In the genomic region with DNA sequence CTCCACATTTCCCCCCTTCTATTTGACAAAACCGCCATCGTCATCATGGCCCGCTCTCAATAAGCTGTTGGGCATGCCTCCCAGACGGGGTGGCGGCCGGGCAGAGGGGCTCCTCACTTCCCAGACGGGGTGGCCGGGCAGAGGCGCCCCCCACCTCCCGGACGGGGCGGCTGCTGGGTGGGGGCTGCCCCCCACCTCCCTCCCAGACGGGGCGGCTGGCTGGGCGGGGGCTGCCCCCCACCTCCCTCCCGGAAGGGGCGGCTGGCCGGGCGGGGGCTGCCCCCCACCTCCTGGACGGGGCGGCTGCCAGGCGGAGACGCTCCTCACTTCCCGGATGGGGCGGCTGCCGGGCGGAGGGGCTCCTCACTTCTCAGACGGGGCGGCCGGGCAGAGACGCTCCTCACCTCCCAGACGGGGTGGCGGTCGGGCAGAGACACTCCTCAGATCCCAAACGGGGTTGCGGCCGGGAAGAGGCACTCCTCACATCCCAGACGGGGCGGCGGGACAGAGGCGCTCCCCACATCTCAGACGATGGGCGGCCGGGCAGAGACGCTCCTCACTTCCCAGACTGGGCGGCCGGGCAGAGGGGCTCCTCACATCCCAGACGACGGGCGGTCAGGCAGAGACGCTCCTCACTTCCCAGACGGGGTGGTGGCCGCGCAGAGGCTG, we compare ENCODE assay signal across 1 cellular context. TPM values are rescaled to one million over a fixed set of nuclear protein-coding genes. Genes with fewer than 3 reads are reported as not detected.
"Had no signal": no experiment of that assay in that cellular context is flagged by ENCODE, and none has a peak within 500 bp of the region (broad histone marks: within the 10 kb centered on the region; RNA-seq: fewer than 3 reads in every experiment).

No MANE protein-coding gene starts in this region.

RNA-seq across cellular contexts. Expression of gene TIGD4, which starts 14.3 kb away (rescaled TPM):
- total RNA-seq: Right ventricle myocardium inferior had no signal
